26 cellular contexts compared by ENCODE assay signal in genomic region chr10:73799899-73800559, GRCh38. TPM values are rescaled to one million over a fixed set of nuclear protein-coding genes. Genes with fewer than 3 reads are reported as not detected.
DNase-seq lines count a peak whose midpoint lies in the region; ATAC-seq, FAIRE-seq and TF ChIP-seq lines count a peak whose summit lies in the region.
"Had no signal": no experiment of that assay in that cellular context is flagged by ENCODE, and none has a peak within 500 bp of the region (broad histone marks: within the 10 kb centered on the region; RNA-seq: fewer than 3 reads in every experiment).

No MANE protein-coding gene starts in this region.

- 79 to 83% (median 80%) methylated on average over 9 of the region's 9 CpGs for WGBS in small intestine, 3 donors

- H3K4me1 ChIP-seq in osteoblast (ENCODE audit: insufficient read depth, low read length) (no peaks in the 10 kb centered on the region), small intestine (ENCODE audit: control insufficient read depth in 2 of 2, insufficient read depth in 1 of 2, low read depth in 1 of 2, low read length in 1 of 2) (no peaks in the 10 kb centered on the region)
- H3K4me1 ChIP-seq: body of pancreas, uterus had no signal

- in situ Hi-C loops in GM13976 (cut with MboI; ENCODE audit: low sequenced_read_pairs, unreplicated experiment) = no loop called here

- TF ChIP-seq CTCF in osteoblast (IDR thresholded peaks at IDR 0.05; ENCODE audit: extremely low read depth, low read depth, low read length) = no peak
- no peak for TF ChIP-seq CTCF in GM13976 (IDR thresholded peaks at IDR 0.05; ENCODE audit: borderline replicate concordance, control extremely low read depth, extremely low read depth, insufficient read depth, missing control alignments)

- H3K27me3 ChIP-seq in osteoblast (ENCODE audit: insufficient read depth, low read length) (no peaks in the 10 kb centered on the region), small intestine (ENCODE audit: control insufficient read depth in 2 of 2, insufficient read depth in 2 of 2, low read length in 2 of 2) (no peaks in the 10 kb centered on the region)
- H3K27me3 ChIP-seq: body of pancreas, MG63, spleen, uterus had no signal

- peaks cover 13% of the 10 kb centered on the region for H4K20me1 ChIP-seq in osteoblast (ENCODE audit: insufficient read depth, low read length)

- H3K4me2 ChIP-seq in osteoblast (ENCODE audit: insufficient read depth, low read length) = no peak overlapping the region

- no peak overlapping the region for H3K4me3 Mint-ChIP-seq in activated CD4-positive, alpha-beta T cell treated with anti-CD3 and anti-CD28 coated beads, Interleukin-2, amount 10 ng/mL, durations not matched to agents 7 days and 5 days
- H3K4me3 Mint-ChIP-seq in IgD-negative memory B cell = no peak overlapping the region
- H3K4me3 Mint-ChIP-seq in central memory CD8-positive, alpha-beta T cell = no peak overlapping the region
- no peak overlapping the region for H3K4me3 Mint-ChIP-seq in activated CD4-positive, alpha-beta memory T cell treated with anti-CD3 and anti-CD28 coated beads for 36 hours
- H3K4me3 Mint-ChIP-seq: activated naive CD8-positive, alpha-beta T cell; B cell; neural crest cell had no signal

- no peak for DNase-seq in activated CD4-positive, alpha-beta T cell treated with anti-CD3 and anti-CD28 coated beads, Interleukin-2, amount 10 ng/mL, durations not matched to agents 7 days and 5 days
- DNase-seq in activated CD4-positive, alpha-beta T cell treated with anti-CD3 and anti-CD28 coated beads for 4 hours = no peak
- DNase-seq in central memory CD8-positive, alpha-beta T cell (ENCODE audit: low spot score in 2 of 2) = no peak
- DNase-seq in osteoblast (ENCODE audit: insufficient read length, low spot score, missing footprints) (peak; percentile 17), small intestine (no peak), GM13976 (ENCODE audit: low spot score) (no peak)
- DNase-seq in activated CD4-positive, alpha-beta memory T cell treated with anti-CD3 and anti-CD28 coated beads for 36 hours = no peak
- DNase-seq: activated CD4-positive, alpha-beta T cell treated with anti-CD3 and anti-CD28 coated beads, Interleukin-2, amount 50 U/mL, for 48 hours; body of pancreas; COR-L47; cortex of kidney; left cardiac atrium; MG63; midbrain; NCI-H1436; NCI-H748 treated with DMSO at 0.1 percent for 48 hours; stimulated activated CD4-positive, alpha-beta T cell treated with anti-CD3 and anti-CD28 coated beads, Interleukin-4, amount 100 ng/mL, for 4 hours; uterus; WERI-Rb-1 had no signal

- peaks cover 46% of the 10 kb centered on the region for H3K36me3 Mint-ChIP-seq in activated CD4-positive, alpha-beta T cell treated with anti-CD3 and anti-CD28 coated beads, Interleukin-2, amount 10 ng/mL, durations not matched to agents 7 days and 5 days (ENCODE audit: low read depth)
- peaks cover 6% of the 10 kb centered on the region for H3K36me3 Mint-ChIP-seq in IgD-negative memory B cell
- H3K36me3 Mint-ChIP-seq in central memory CD8-positive, alpha-beta T cell (ENCODE audit: insufficient read depth) = peaks cover 71% of the 10 kb centered on the region
- peaks cover 28% of the 10 kb centered on the region for H3K36me3 Mint-ChIP-seq in activated CD4-positive, alpha-beta memory T cell treated with anti-CD3 and anti-CD28 coated beads for 36 hours

- H3K9me3 Mint-ChIP-seq in activated CD4-positive, alpha-beta T cell treated with anti-CD3 and anti-CD28 coated beads, Interleukin-2, amount 10 ng/mL, durations not matched to agents 7 days and 5 days = no peaks in the 10 kb centered on the region
- no peaks in the 10 kb centered on the region for H3K9me3 Mint-ChIP-seq in IgD-negative memory B cell
- no peaks in the 10 kb centered on the region for H3K9me3 Mint-ChIP-seq in central memory CD8-positive, alpha-beta T cell
- H3K9me3 Mint-ChIP-seq in activated CD4-positive, alpha-beta memory T cell treated with anti-CD3 and anti-CD28 coated beads for 36 hours = no peaks in the 10 kb centered on the region
- H3K9me3 Mint-ChIP-seq: neural crest cell had no signal

- no peaks in the 10 kb centered on the region for H3K79me2 ChIP-seq in osteoblast (ENCODE audit: insufficient read depth, low read length)

- no peaks in the 10 kb centered on the region for H3K27me3 Mint-ChIP-seq in activated CD4-positive, alpha-beta T cell treated with anti-CD3 and anti-CD28 coated beads, Interleukin-2, amount 10 ng/mL, durations not matched to agents 7 days and 5 days
- no peaks in the 10 kb centered on the region for H3K27me3 Mint-ChIP-seq in IgD-negative memory B cell
- no peaks in the 10 kb centered on the region for H3K27me3 Mint-ChIP-seq in central memory CD8-positive, alpha-beta T cell
- no peaks in the 10 kb centered on the region for H3K27me3 Mint-ChIP-seq in activated CD4-positive, alpha-beta memory T cell treated with anti-CD3 and anti-CD28 coated beads for 36 hours
- H3K27me3 Mint-ChIP-seq: activated naive CD8-positive, alpha-beta T cell; B cell had no signal

- no peak overlapping the region for H3K4me3 ChIP-seq in osteoblast (ENCODE audit: insufficient read depth, low read length)
- no peak overlapping the region for H3K4me3 ChIP-seq in small intestine (ENCODE audit: low read depth in 1 of 2, low read length in 2 of 2)
- H3K4me3 ChIP-seq: body of pancreas, MG63, spleen, uterus had no signal

- FAIRE-seq in small intestine (lab: Jason Lieb, UNC) = no peak
- FAIRE-seq: A204.1, endometrium had no signal

- POLR2A ChIA-PET in activated CD4-positive, alpha-beta T cell treated with anti-CD3 and anti-CD28 coated beads, Interleukin-2, amount 10 ng/mL, durations not matched to agents 7 days and 5 days (lab: Charles Lee) = no interaction called here
- POLR2A ChIA-PET in activated CD4-positive, alpha-beta memory T cell treated with anti-CD3 and anti-CD28 coated beads for 36 hours (lab: Charles Lee) = interaction anchor here (1.4 kb wide), 1 partner anchor 10 kb away, joined by 6 read pairs; no protein-coding TSS in a partner anchor

- H3K36me3 ChIP-seq in osteoblast (ENCODE audit: insufficient read depth, low read length) (peaks cover 80% of the 10 kb centered on the region), small intestine (ENCODE audit: control insufficient read depth in 2 of 2, insufficient read depth in 2 of 2, low read length in 2 of 2) (peaks cover 22 to 38% of the 10 kb centered on the region in 2 donors)
- H3K36me3 ChIP-seq: uterus had no signal

- peak overlapping the region; percentile 31 for H3K27ac Mint-ChIP-seq in activated CD4-positive, alpha-beta T cell treated with anti-CD3 and anti-CD28 coated beads, Interleukin-2, amount 10 ng/mL, durations not matched to agents 7 days and 5 days
- H3K27ac Mint-ChIP-seq in IgD-negative memory B cell = peak overlapping the region in 2 of 3 donors; percentile 48 to 89
- H3K27ac Mint-ChIP-seq in central memory CD8-positive, alpha-beta T cell (ENCODE audit: low read depth) = peak overlapping the region; percentile 19
- no peak overlapping the region for H3K27ac Mint-ChIP-seq in activated CD4-positive, alpha-beta memory T cell treated with anti-CD3 and anti-CD28 coated beads for 36 hours
- H3K27ac Mint-ChIP-seq: activated naive CD8-positive, alpha-beta T cell; B cell had no signal

- no peak overlapping the region for H2AFZ ChIP-seq in osteoblast (ENCODE audit: low read length)

- H3K27ac ChIP-seq in osteoblast (ENCODE audit: low read depth, low read length) (no peak overlapping the region), small intestine (ENCODE audit: low read depth in 1 of 2, low read length in 1 of 2) (no peak overlapping the region)
- H3K27ac ChIP-seq: body of pancreas, uterus, WERI-Rb-1 had no signal

- H3K4me1 Mint-ChIP-seq in activated CD4-positive, alpha-beta T cell treated with anti-CD3 and anti-CD28 coated beads, Interleukin-2, amount 10 ng/mL, durations not matched to agents 7 days and 5 days = peaks cover 6% of the 10 kb centered on the region
- H3K4me1 Mint-ChIP-seq in IgD-negative memory B cell = peaks cover 6 to 19% (median 8%) of the 10 kb centered on the region in 3 donors
- peaks cover 20% of the 10 kb centered on the region for H3K4me1 Mint-ChIP-seq in central memory CD8-positive, alpha-beta T cell
- H3K4me1 Mint-ChIP-seq in activated CD4-positive, alpha-beta memory T cell treated with anti-CD3 and anti-CD28 coated beads for 36 hours (ENCODE audit: low read depth) = peaks cover 8% of the 10 kb centered on the region
- H3K4me1 Mint-ChIP-seq: neural crest cell had no signal

- intact Hi-C loops in activated CD4-positive, alpha-beta memory T cell treated with anti-CD3 and anti-CD28 coated beads for 36 hours (cut with micrococcal nuclease) = no loop called here

- ATAC-seq in central memory CD8-positive, alpha-beta T cell (replicated peaks; ENCODE audit: extremely low read depth, poor library complexity, severe bottlenecking) = no peak
- ATAC-seq: body of pancreas had no signal

- CTCF ChIA-PET in activated CD4-positive, alpha-beta T cell treated with anti-CD3 and anti-CD28 coated beads, Interleukin-2, amount 10 ng/mL, durations not matched to agents 7 days and 5 days (lab: Charles Lee) = interaction anchor here (0.6 to 1.3 kb wide), 3 partner anchors 16 to 405 kb away, joined by 3 read pairs; no protein-coding TSS in a partner anchor
- CTCF ChIA-PET in activated CD4-positive, alpha-beta memory T cell treated with anti-CD3 and anti-CD28 coated beads for 36 hours (lab: Charles Lee) = no interaction called here

- H3K9me3 ChIP-seq in osteoblast (ENCODE audit: low read depth, low read length) = no peaks in the 10 kb centered on the region
- H3K9me3 ChIP-seq in small intestine (ENCODE audit: control insufficient read depth, low read depth) = no peaks in the 10 kb centered on the region
- H3K9me3 ChIP-seq: body of pancreas, MG63, spleen, uterus had no signal

RNA-seq across cellular contexts. Expression of gene NDST2, which starts 11.4 kb away (rescaled TPM):
- total RNA-seq in activated CD4-positive, alpha-beta T cell treated with anti-CD3 and anti-CD28 coated beads, Interleukin-2, amount 10 ng/mL, durations not matched to agents 7 days and 5 days = 10 to 100 TPM; 53.0 to 61.8 TPM
- 21.4 TPM for polyA plus RNA-seq in IgD-negative memory B cell
- total RNA-seq in osteoblast = 30.4 and 35.8 TPM in 2 replicates
- polyA plus RNA-seq in small intestine = 10 to 100 TPM in 1 of 3 donors, 1 to 10 TPM in 2; 2.2 to 10.2 (median 7.6) TPM
- total RNA-seq in activated CD4-positive, alpha-beta memory T cell treated with anti-CD3 and anti-CD28 coated beads for 36 hours = 10 to 100 TPM; 57.5 to 62.1 TPM

RNA-seq across cellular contexts. Expression of gene ZSWIM8, which starts 14.6 kb away (rescaled TPM):
- total RNA-seq in activated CD4-positive, alpha-beta T cell treated with anti-CD3 and anti-CD28 coated beads, Interleukin-2, amount 10 ng/mL, durations not matched to agents 7 days and 5 days = 10 to 100 TPM; 79.2 to 87.3 TPM
- polyA plus RNA-seq in IgD-negative memory B cell (15.2 TPM), small intestine (100 to 1,000 TPM in 2 of 3 donors, 10 to 100 TPM in 1; 44.5 to 465 (median 214) TPM)
- total RNA-seq in osteoblast = 63.1 and 76.7 TPM in 2 replicates
- total RNA-seq in activated CD4-positive, alpha-beta memory T cell treated with anti-CD3 and anti-CD28 coated beads for 36 hours = 10 to 100 TPM; 45.1 to 46.2 TPM

RNA-seq across cellular contexts. Expression of gene CHCHD1, which starts 18.2 kb away (rescaled TPM):
- total RNA-seq in activated CD4-positive, alpha-beta T cell treated with anti-CD3 and anti-CD28 coated beads, Interleukin-2, amount 10 ng/mL, durations not matched to agents 7 days and 5 days = 10 to 100 TPM; 22.3 to 27.4 TPM
- polyA plus RNA-seq in IgD-negative memory B cell (54.4 TPM), small intestine (10 to 100 TPM; 76.5 to 87.0 (median 82.4) TPM)
- 11.2 and 12.7 TPM in 2 replicates for total RNA-seq in osteoblast
- 10 to 100 TPM; 35.3 to 37.6 TPM for total RNA-seq in activated CD4-positive, alpha-beta memory T cell treated with anti-CD3 and anti-CD28 coated beads for 36 hours

RNA-seq across cellular contexts. Expression of gene SEC24C, which starts 55.9 kb away (rescaled TPM):
- 10 to 100 TPM; 93.1 to 93.2 TPM for total RNA-seq in activated CD4-positive, alpha-beta T cell treated with anti-CD3 and anti-CD28 coated beads, Interleukin-2, amount 10 ng/mL, durations not matched to agents 7 days and 5 days
- polyA plus RNA-seq in IgD-negative memory B cell (31.8 TPM), small intestine (10 to 100 TPM; 35.3 to 41.5 (median 35.7) TPM)
- 28.3 and 28.6 TPM in 2 replicates for total RNA-seq in osteoblast
- 10 to 100 TPM; 88.3 to 90.7 TPM for total RNA-seq in activated CD4-positive, alpha-beta memory T cell treated with anti-CD3 and anti-CD28 coated beads for 36 hours
